In the genomic region with DNA sequence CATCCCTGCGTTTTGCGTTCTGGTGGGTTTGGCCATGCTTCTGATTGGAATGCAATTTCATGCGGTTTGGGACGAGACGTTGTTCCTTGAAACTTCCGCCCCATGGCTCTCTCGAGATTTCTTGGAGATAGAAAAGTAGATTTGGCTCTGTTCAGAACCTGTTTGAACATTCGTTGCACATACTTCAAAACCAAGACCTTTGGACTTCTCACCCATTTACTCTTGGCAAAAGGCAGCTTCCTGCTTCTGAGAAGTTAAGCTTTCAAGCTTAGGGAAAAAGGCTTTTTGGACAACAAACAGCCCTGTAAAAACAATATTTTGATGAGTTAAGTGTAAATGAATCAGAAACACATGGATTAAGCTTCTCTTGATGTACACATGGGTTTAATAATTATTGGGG, we compare ENCODE assay signal across 22 cellular contexts.
A peak's percentile ranks its signal among the peaks of the same experiment; 100 is the strongest.
DNase-seq lines count a peak whose midpoint lies in the region; ATAC-seq and TF ChIP-seq lines count a peak whose summit lies in the region.
"Had no signal": no experiment of that assay in that cellular context is flagged by ENCODE, and none has a peak within 500 bp of the region (broad histone marks: within the 10 kb centered on the region; RNA-seq: fewer than 3 reads in every experiment).

No MANE protein-coding gene starts in this region.

- no peak overlapping the region for H3K9ac ChIP-seq in BLaER1
- H3K9ac ChIP-seq in SK-N-MC (ENCODE audit: insufficient read length) = no peak overlapping the region
- H3K9ac ChIP-seq: BLaER1 treated with 17β-estradiol and CSF1 and Interleukin-3, amounts not matched to agents 10 nM and 100 nM had no signal

- no peak overlapping the region for H3K4me3 Mint-ChIP-seq in stimulated activated effector memory CD8-positive, alpha-beta T cell treated with anti-CD3 and anti-CD28 coated beads, Interleukin-12 subunit alpha, Interleukin-12 subunit beta, amount 100 ng/mL, for 72 hours
- H3K4me3 Mint-ChIP-seq: CD8-positive, alpha-beta T cell had no signal

- no peaks in the 10 kb centered on the region for H3K36me3 Mint-ChIP-seq in stimulated activated effector memory CD8-positive, alpha-beta T cell treated with anti-CD3 and anti-CD28 coated beads, Interleukin-12 subunit alpha, Interleukin-12 subunit beta, amount 100 ng/mL, for 72 hours
- H3K36me3 Mint-ChIP-seq: CD8-positive, alpha-beta T cell had no signal

- TF ChIP-seq POLR2A in transverse colon (IDR thresholded peaks at IDR 0.05) = no peak

- no peak overlapping the region for H3K27ac ChIP-seq in BLaER1
- no peak overlapping the region for H3K27ac ChIP-seq in SK-N-MC
- H3K27ac ChIP-seq in transverse colon = peak overlapping the region; percentile 31 to 68 (median 40)
- H3K27ac ChIP-seq: BLaER1 treated with 17β-estradiol and CSF1 and Interleukin-3, amounts not matched to agents 10 nM and 100 nM; SJSA1 had no signal

- H3K27me3 ChIP-seq in BLaER1 (no peaks in the 10 kb centered on the region), transverse colon (no peaks in the 10 kb centered on the region)
- H3K27me3 ChIP-seq: BLaER1 treated with 17β-estradiol and CSF1 and Interleukin-3, amounts not matched to agents 10 nM and 100 nM; SJSA1 had no signal

- in situ Hi-C loops in transverse colon (cut with MboI; ENCODE audit: low pct_ligation_motif_present in 1 of 4, low pct_unique_long_range_greater_than_20kb in 1 of 4, low sequenced_read_pairs in 3 of 4) = no loop called here

- no peak for TF ChIP-seq EP300 in transverse colon (IDR thresholded peaks at IDR 0.05; ENCODE audit: low read depth)

- H3K9me3 Mint-ChIP-seq in stimulated activated effector memory CD8-positive, alpha-beta T cell treated with anti-CD3 and anti-CD28 coated beads, Interleukin-12 subunit alpha, Interleukin-12 subunit beta, amount 100 ng/mL, for 72 hours = peaks cover 9% of the 10 kb centered on the region

- WGBS in transverse colon (ENCODE audit: low coverage in 1 of 2), 2 donors = 26 to 36% methylated on average over 8 of the region's 8 CpGs

- intact Hi-C loops in left colon (cut with DNase I, micrococcal nuclease) = no loop called here
- intact Hi-C loops in transverse colon (cut with DNase I; ENCODE audit: low total_unique reads) = no loop called here

- H3K27ac Mint-ChIP-seq in stimulated activated effector memory CD8-positive, alpha-beta T cell treated with anti-CD3 and anti-CD28 coated beads, Interleukin-12 subunit alpha, Interleukin-12 subunit beta, amount 100 ng/mL, for 72 hours = no peak overlapping the region
- H3K27ac Mint-ChIP-seq: CD8-positive, alpha-beta T cell had no signal

- H3K9me3 ChIP-seq in BLaER1 = peaks cover 18% of the 10 kb centered on the region; the same call in 1 of the 2 replicates
- H3K9me3 ChIP-seq in SK-N-MC (ENCODE audit: low read depth, low read length) = no peaks in the 10 kb centered on the region
- H3K9me3 ChIP-seq in transverse colon = peaks cover 0 to 4% of the 10 kb centered on the region in 2 donors
- H3K9me3 ChIP-seq: Caco-2, MG63 had no signal

- H3K4me1 ChIP-seq in BLaER1 (peaks cover 10% of the 10 kb centered on the region), transverse colon (peaks cover 0 to 14% (median 3%) of the 10 kb centered on the region in 4 donors)
- H3K4me1 ChIP-seq: Caco-2, SJSA1 had no signal

- H3K36me3 ChIP-seq in BLaER1 (no peaks in the 10 kb centered on the region), SK-N-MC (ENCODE audit: insufficient read depth, low read length) (no peaks in the 10 kb centered on the region), transverse colon (no peaks in the 10 kb centered on the region)
- H3K36me3 ChIP-seq: BLaER1 treated with 17β-estradiol and CSF1 and Interleukin-3, amounts not matched to agents 10 nM and 100 nM; MG63; SJSA1 had no signal

- DNase-seq in SK-N-MC (ENCODE audit: low read depth, low spot score) (no peak), left colon (peak in 1 of 2 donors; percentile 16), transverse colon (peak; percentile 18), NCI-H524 treated with DMSO at 0.1 percent for 48 hours (lab: John Stamatoyannopoulos, UW) (no peak), GM03348 (ENCODE audit: low spot score) (no peak)
- no peak for DNase-seq in stimulated activated effector memory CD8-positive, alpha-beta T cell treated with anti-CD3 and anti-CD28 coated beads, Interleukin-12 subunit alpha, Interleukin-12 subunit beta, amount 100 ng/mL, for 72 hours (ENCODE audit: low spot score in 2 of 2)
- DNase-seq: Caco-2; CD8-positive, alpha-beta T cell; EL; GDM1; Kasumi-1; MG63; NCI-H1105 treated with DMSO at 0.1 percent for 48 hours; NCI-H2029; NCI-H446 treated with DMSO at 0.1 percent for 48 hours; NCI-H526 treated with DMSO at 0.1 percent for 48 hours; Right ventricle myocardium superior; RPMI8226 had no signal

- ATAC-seq in left colon = peak; percentile 82
- ATAC-seq in stimulated activated effector memory CD8-positive, alpha-beta T cell treated with anti-CD3 and anti-CD28 coated beads, Interleukin-12 subunit alpha, Interleukin-12 subunit beta, amount 100 ng/mL, for 72 hours = no peak
- ATAC-seq: CD8-positive, alpha-beta T cell; K562 had no signal

- H3K4me3 ChIP-seq in BLaER1 (no peak overlapping the region), SK-N-MC (peak overlapping the region; percentile 2; the same call in 1 of the 2 replicates), transverse colon (no peak overlapping the region)
- H3K4me3 ChIP-seq: BLaER1 treated with 17β-estradiol and CSF1 and Interleukin-3, amounts not matched to agents 10 nM and 100 nM; K562; MG63; SJSA1 had no signal

- no peaks in the 10 kb centered on the region for H3K4me1 Mint-ChIP-seq in stimulated activated effector memory CD8-positive, alpha-beta T cell treated with anti-CD3 and anti-CD28 coated beads, Interleukin-12 subunit alpha, Interleukin-12 subunit beta, amount 100 ng/mL, for 72 hours

- H3K4me2 ChIP-seq in BLaER1 = peak overlapping the region; percentile 29

- no peak for TF ChIP-seq CTCF in transverse colon (IDR thresholded peaks at IDR 0.05)

- no peaks in the 10 kb centered on the region for H4K20me1 ChIP-seq in BLaER1
- H4K20me1 ChIP-seq: BLaER1 treated with 17β-estradiol and CSF1 and Interleukin-3, amounts not matched to agents 10 nM and 100 nM had no signal

Comparison
In these comparisons a context has a peak if more than half of its experiments do, and no peak if none do; other contexts are left out.
1. H3K27ac ChIP-seq: peak in transverse colon (4 of 4); none in BLaER1 (single experiment) and SK-N-MC (single experiment).